8 cellular contexts compared by ENCODE assay signal in the genomic region with DNA sequence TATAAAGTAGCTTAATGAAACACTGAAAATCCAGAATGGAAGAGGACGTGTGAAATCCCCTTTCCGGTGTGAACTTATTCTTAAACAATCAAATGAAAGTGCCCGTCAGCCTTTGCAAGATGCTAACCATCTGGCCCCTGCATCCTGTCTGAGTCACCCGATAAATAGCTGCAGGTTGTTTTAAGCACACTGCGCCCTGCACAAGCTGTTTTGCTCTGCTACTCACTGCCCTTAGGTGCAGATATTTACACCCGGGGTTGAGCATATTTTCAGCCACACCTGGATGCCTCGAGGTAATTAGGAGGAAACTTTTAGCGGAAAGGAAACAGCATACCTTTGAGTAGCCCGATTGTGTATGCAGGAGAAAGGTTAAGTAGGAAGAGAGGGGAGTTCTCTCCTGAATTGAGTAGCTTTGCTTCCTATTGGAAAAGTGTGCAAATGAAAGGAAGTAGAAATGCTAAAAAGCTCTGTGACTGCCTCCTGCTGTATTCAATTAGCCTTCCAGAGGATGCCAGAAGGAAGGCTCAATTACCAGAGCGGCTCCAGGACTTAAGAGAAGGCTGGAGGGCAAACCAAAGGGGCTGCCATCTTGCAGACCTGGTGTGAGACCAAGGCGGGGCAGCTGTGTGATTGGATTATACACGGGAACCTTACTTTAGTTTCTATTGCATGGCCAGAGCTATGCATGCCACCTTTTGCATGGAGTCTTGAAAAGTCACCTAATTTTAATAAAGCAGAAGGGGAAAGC.
DNase-seq lines count a peak whose midpoint lies in the region; ATAC-seq and TF ChIP-seq lines count a peak whose summit lies in the region.

No MANE protein-coding gene starts in this region.

- no peak overlapping the region for H3K27ac ChIP-seq in SK-N-MC

- peak; percentile 22 for DNase-seq in stimulated activated CD4-positive, alpha-beta T cell treated with anti-CD3 and anti-CD28 coated beads, Interleukin-15, amount 100 ng/mL, for 24 hours
- DNase-seq in stimulated activated CD4-positive, alpha-beta T cell treated with anti-CD3 and anti-CD28 coated beads, Interleukin-4, amount 100 ng/mL, for 24 hours, result no peak
- DNase-seq in HS-27A (ENCODE audit: low read depth) (peak; percentile 5), SK-N-MC (ENCODE audit: low read depth, low spot score) (no peak), foreskin fibroblast (peak; percentile 73 to 83), putamen (ENCODE audit: low spot score) (no peak), HUDEP-2 (lab: John Stamatoyannopoulos, UW; ENCODE audit: unreplicated experiment in 76 of 76) (no peak)

- 0 out of 2 replicates have a peak overlapping the region, but pooled peaks have one; percentile 3 for H3K4me3 ChIP-seq in SK-N-MC
- no peak overlapping the region for H3K4me3 ChIP-seq in foreskin fibroblast (ENCODE audit: low read depth in 1 of 2, low read length in 2 of 2)

- no peak for ATAC-seq in GM19023 (IDR thresholded peaks at IDR 0.05; ENCODE audit: unreplicated experiment)

- no peaks in the 10 kb centered on the region for H3K36me3 ChIP-seq in SK-N-MC (ENCODE audit: insufficient read depth, low read length)

- H3K9me3 ChIP-seq in SK-N-MC (ENCODE audit: low read depth, low read length), result no peaks in the 10 kb centered on the region

- TF ChIP-seq CTCF in foreskin fibroblast (IDR thresholded peaks at IDR 0.05; ENCODE audit: low read depth, low read length), result no peak

- no peak overlapping the region for H3K9ac ChIP-seq in SK-N-MC (ENCODE audit: insufficient read length)

Comparison
In these comparisons a context has a peak if more than half of its experiments do, and no peak if none do; other contexts are left out.
1. DNase-seq: peak in stimulated activated CD4-positive, alpha-beta T cell treated with anti-CD3 and anti-CD28 coated beads, Interleukin-15, amount 100 ng/mL, for 24 hours (single experiment), HS-27A (single experiment) and foreskin fibroblast (2 of 2); none in stimulated activated CD4-positive, alpha-beta T cell treated with anti-CD3 and anti-CD28 coated beads, Interleukin-4, amount 100 ng/mL, for 24 hours (single experiment), SK-N-MC (single experiment), putamen (single experiment) and HUDEP-2 (0 of 76).